Comparison of ENCODE assay signal across 23 cellular contexts in the genomic region with DNA sequence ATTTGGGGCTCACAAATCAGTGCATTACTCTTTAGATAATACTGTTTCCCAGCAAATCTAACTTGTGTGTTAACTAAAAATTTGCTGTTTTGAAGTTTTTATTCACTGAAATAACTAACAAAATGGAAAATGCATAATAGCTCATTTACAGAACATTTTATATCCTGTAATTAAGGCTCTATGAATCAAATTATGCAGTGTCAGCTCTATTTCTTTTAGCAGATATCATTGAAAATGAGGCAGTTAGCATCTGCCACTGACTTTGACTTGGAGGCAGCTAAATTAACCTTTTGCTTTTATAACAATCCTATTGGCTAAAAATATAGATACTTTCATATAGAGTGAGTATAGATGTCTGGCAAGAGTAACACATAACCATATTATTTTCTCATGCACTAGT.
"Had no signal": no experiment of that assay in that cellular context is flagged by ENCODE, and none has a peak within 500 bp of the region (broad histone marks: within the 10 kb centered on the region; RNA-seq: fewer than 3 reads in every experiment).

No MANE protein-coding gene starts in this region.

- H3K4me2 ChIP-seq: KMS-11, SK-N-SH had no signal

- ATAC-seq: T-cell had no signal

- DNase-seq: Kasumi-1, MM.1S, NCI-H1092 treated with DMSO at 0.1 percent for 48 hours, NCI-H1417 treated with DMSO at 0.1 percent for 48 hours, NCI-H146, NCI-H1694 treated with DMSO at 0.1 percent for 48 hours, NCI-H1930, NCI-H2081, NCI-H2107, NCI-H2227 treated with DMSO at 0.1 percent for 48 hours, NCI-H526 treated with DMSO at 0.1 percent for 48 hours, NCI-H774, Right ventricle myocardium superior, RPMI8226, SIG-M5, SK-N-SH, SW 1271, T-cell had no signal

- H3K9me3 Mint-ChIP-seq: T-cell; T-helper 1 cell treated with Interleukin-12 subunit alpha and Interleukin-12 subunit beta and Interleukin-4 antibody, amounts not matched to agents 30 μg/mL and 1 μg/mL, for 36 hours had no signal

- FAIRE-seq: HTR-8/SVneo, RCC 7860 had no signal

- H3K27ac Mint-ChIP-seq: T-cell; T-helper 1 cell treated with Interleukin-12 subunit alpha and Interleukin-12 subunit beta and Interleukin-4 antibody, amounts not matched to agents 30 μg/mL and 1 μg/mL, for 36 hours had no signal

- H3K4me3 Mint-ChIP-seq: T-cell; T-helper 1 cell treated with Interleukin-12 subunit alpha and Interleukin-12 subunit beta and Interleukin-4 antibody, amounts not matched to agents 30 μg/mL and 1 μg/mL, for 36 hours had no signal

- H3K27ac ChIP-seq: HL-60, KMS-11 had no signal

- H3K9me3 ChIP-seq: SK-N-SH had no signal

- H3K4me1 Mint-ChIP-seq: T-cell had no signal

- H3K36me3 Mint-ChIP-seq: T-cell had no signal

- H3K9ac ChIP-seq: KMS-11, SK-N-SH had no signal
